Comparison of ENCODE assay signal across 11 cellular contexts in the genomic region with DNA sequence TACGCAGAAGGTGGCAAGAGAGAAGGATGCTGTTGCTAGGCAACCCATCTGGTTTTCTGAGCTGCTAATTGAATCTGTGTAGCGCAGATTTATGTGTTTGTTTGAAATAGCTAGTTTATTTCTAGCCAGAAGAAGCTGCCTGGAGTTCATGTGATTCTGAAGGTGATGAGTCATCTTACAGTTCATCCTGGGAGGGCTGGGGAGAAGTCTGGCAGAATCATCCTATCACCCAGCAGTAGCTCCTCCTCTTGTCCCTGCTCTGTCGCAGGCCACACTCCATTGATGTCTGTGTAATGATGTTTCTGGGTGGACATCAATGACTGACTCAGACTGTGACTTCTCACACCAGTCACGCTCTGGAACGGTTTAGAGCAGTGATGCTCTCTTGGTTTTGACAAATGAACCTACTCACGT. TPM values are rescaled to one million over a fixed set of nuclear protein-coding genes. Genes with fewer than 3 reads are reported as not detected.
DNase-seq lines count a peak whose midpoint lies in the region; ATAC-seq, FAIRE-seq and TF ChIP-seq lines count a peak whose summit lies in the region.
"Had no signal": no experiment of that assay in that cellular context is flagged by ENCODE, and none has a peak within 500 bp of the region (broad histone marks: within the 10 kb centered on the region; RNA-seq: fewer than 3 reads in every experiment).

No MANE protein-coding gene starts in this region.

- H3K27ac ChIP-seq in brain microvascular endothelial cell (peak overlapping the region; percentile 17), aorta (ENCODE audit: low read depth in 1 of 2, low read length in 2 of 2) (no peak overlapping the region)
- H3K27ac ChIP-seq: ovary had no signal

- TF ChIP-seq CTCF in NB4 (IDR thresholded peaks at IDR 0.05; ENCODE audit: low read depth, low read length) (no peak), brain microvascular endothelial cell (IDR thresholded peaks at IDR 0.05; ENCODE audit: low read depth, low read length, missing control alignments) (no peak)

- no peak for TF ChIP-seq POLR2A in NB4 (IDR thresholded peaks at IDR 0.05; ENCODE audit: extremely low read depth, insufficient read length)

- in situ Hi-C loops in brain microvascular endothelial cell (cut with HindIII; ENCODE audit: low pct_ligation_motif_present, low sequenced_read_pairs): no loop called here

- no peaks in the 10 kb centered on the region for H3K27me3 ChIP-seq in brain microvascular endothelial cell (replicated peaks)
- no peaks in the 10 kb centered on the region for H3K27me3 ChIP-seq in aorta (ENCODE audit: control insufficient read depth in 1 of 2, insufficient read depth in 2 of 2, low read length in 1 of 2)
- H3K27me3 ChIP-seq: ovary had no signal

- intact Hi-C loops in aorta (cut with DNase I): loop anchor here (5.0 to 10.0 kb wide), 2 partner anchors 493 to 495 kb away; no protein-coding TSS in a partner anchor

- FAIRE-seq in GM19239 (lab: Jason Lieb, UNC): no peak

- no peak overlapping the region for H3K4me3 ChIP-seq in NB4 (ENCODE audit: low read depth, low read length)
- H3K4me3 ChIP-seq in brain microvascular endothelial cell (ENCODE audit: low read depth, low read length): no peak overlapping the region
- no peak overlapping the region for H3K4me3 ChIP-seq in aorta (ENCODE audit: low read length in 2 of 2)
- H3K4me3 ChIP-seq: ovary had no signal

- no peaks in the 10 kb centered on the region for H3K4me1 ChIP-seq in aorta (ENCODE audit: control insufficient read depth in 1 of 2, insufficient read depth in 2 of 2, low read length in 2 of 2)

- DNase-seq in COR-L47 (lab: John Stamatoyannopoulos, UW) (peak; percentile 34), NB4 (ENCODE audit: low read depth) (peak; percentile 23), brain microvascular endothelial cell (peak; percentile 76), mucosa of gallbladder (ENCODE audit: low spot score) (peak; percentile 14), aorta (no peak), GM19239 (ENCODE audit: insufficient read length, low spot score) (no peak), NCI-H1930 (lab: John Stamatoyannopoulos, UW) (no peak)
- no peak for DNase-seq in activated naive CD4-positive, alpha-beta T cell treated with anti-CD3 and anti-CD28 coated beads, Interleukin-2, amount 50 U/mL, for 16 hours
- DNase-seq: effector CD8-positive, alpha-beta T cell; ovary had no signal

- no peaks in the 10 kb centered on the region for H3K9me3 ChIP-seq in aorta (ENCODE audit: control insufficient read depth, low read length)
- H3K9me3 ChIP-seq: ovary had no signal

- H3K36me3 ChIP-seq in brain microvascular endothelial cell (replicated peaks): no peaks in the 10 kb centered on the region
- no peaks in the 10 kb centered on the region for H3K36me3 ChIP-seq in aorta (ENCODE audit: control insufficient read depth in 1 of 2, insufficient read depth in 2 of 2, low read length in 1 of 2)
- H3K36me3 ChIP-seq: ovary had no signal

- 8 to 25% methylated on average over 6 of the region's 6 CpGs for WGBS in aorta, 2 donors

- ATAC-seq in aorta (ENCODE audit: low FRiP score): no peak

RNA-seq across cellular contexts. Expression of gene FBXO7, which starts 4.8 kb away (rescaled TPM):
- total RNA-seq in mucosa of gallbladder (75.6 TPM), aorta (10 to 100 TPM; 71.9 to 73.1 TPM)
- 10 to 100 TPM; 64.4 to 76.6 TPM for polyA plus RNA-seq in aorta

RNA-seq across cellular contexts. Expression of gene BPIFC, which starts 5.6 kb away (rescaled TPM):
- total RNA-seq in mucosa of gallbladder (not detected), aorta (not detected)
- not detected for polyA plus RNA-seq in aorta
- total RNA-seq: activated CD8-positive, alpha-beta memory T cell treated with anti-CD3 and anti-CD28 coated beads for 36 hours; ovary had no signal
- polyA plus RNA-seq: ovary had no signal

RNA-seq across cellular contexts. Expression of gene RTCB, which starts 57.8 kb away (rescaled TPM):
- total RNA-seq in mucosa of gallbladder (62.8 TPM), aorta (10 to 100 TPM; 48.7 to 50.0 TPM)
- 10 to 100 TPM; 57.2 to 71.9 TPM for polyA plus RNA-seq in aorta

Comparison
In these comparisons a context has a peak if more than half of its experiments do, and no peak if none do; other contexts are left out.
1. DNase-seq: peak in COR-L47 (single experiment), NB4 (single experiment), brain microvascular endothelial cell (single experiment) and mucosa of gallbladder (single experiment); none in aorta (0 of 2), GM19239 (single experiment), NCI-H1930 (0 of 2) and activated naive CD4-positive, alpha-beta T cell treated with anti-CD3 and anti-CD28 coated beads, Interleukin-2, amount 50 U/mL, for 16 hours (single experiment).